In genomic region chr4:140884431-140885058, GRCh38 we compare ENCODE assay signal across 8 cellular contexts.
DNase-seq lines count a peak whose midpoint lies in the region; ATAC-seq and TF ChIP-seq lines count a peak whose summit lies in the region.

No MANE protein-coding gene starts in this region.

- no peak overlapping the region for H3K27ac ChIP-seq in H9 (ENCODE audit: insufficient read length, low read depth, low read length)
- no peak overlapping the region for H3K27ac ChIP-seq in RWPE2 (ENCODE audit: poor library complexity, severe bottlenecking)

- no peak overlapping the region for H2AK5ac ChIP-seq in H9 (ENCODE audit: insufficient read length, low read length)

- no peak overlapping the region for H2AFZ ChIP-seq in H9 (ENCODE audit: low read length)

- H3K4me1 Mint-ChIP-seq in H9 = peaks cover 2 to 10% of the 10 kb centered on the region in 2 experiments; a peak in 3 of 4 replicates
- peaks cover 2% of the 10 kb centered on the region for H3K4me1 Mint-ChIP-seq in endothelial cell (ENCODE audit: unreplicated experiment)

- no peak overlapping the region for H3T11ph ChIP-seq in H9 (ENCODE audit: low read length)

- H3K23me2 ChIP-seq in H9 (ENCODE audit: insufficient read length, low read depth, low read length, poor library complexity, severe bottlenecking) = no peaks in the 10 kb centered on the region

- H2BK15ac ChIP-seq in H9 (ENCODE audit: low read depth, low read length) = no peak overlapping the region

- no peak overlapping the region for H3K4me3 Mint-ChIP-seq in H9
- no peak overlapping the region for H3K4me3 Mint-ChIP-seq in endothelial cell (ENCODE audit: unreplicated experiment)

- WGBS in H9 (ENCODE audit: extremely low coverage, insufficient read length, low lambda C conversion rate) = no CpG with 5 or more reads among the region's 4 CpGs

- no peak overlapping the region for H3K18ac ChIP-seq in H9 (ENCODE audit: insufficient read length, low read depth, low read length)

- H3K4me2 ChIP-seq in H9 (ENCODE audit: insufficient read depth, insufficient read length, low read length) = no peak overlapping the region

- H3K56ac ChIP-seq in H9 (ENCODE audit: insufficient read length, low read depth, low read length) = no peak overlapping the region

- H4K20me1 ChIP-seq in H9 (ENCODE audit: control insufficient read depth, insufficient read depth, insufficient read length) = no peaks in the 10 kb centered on the region

- no peak overlapping the region for H4K5ac ChIP-seq in H9 (ENCODE audit: insufficient read length, low read depth, low read length)

- peaks cover under 1 to 11% of the 10 kb centered on the region in 2 experiments; a peak in 2 of 5 replicates for H3K9me3 Mint-ChIP-seq in H9
- H3K9me3 Mint-ChIP-seq in endothelial cell (ENCODE audit: unreplicated experiment) = no peaks in the 10 kb centered on the region

- intact Hi-C loops in Right ventricle myocardium superior (cut with DNase I) (loop anchor here (10.0 kb wide), 1 partner anchor 100 kb away; no protein-coding TSS in a partner anchor), cardiac septum (cut with DNase I) (loop anchor here (2.0 to 10.0 kb wide), 3 partner anchors 18 to 248 kb away; partner anchors contain the start of gene RNF150)

- H3K9me3 ChIP-seq in H9 (ENCODE audit: control insufficient read depth, low read depth, low read length) (no peaks in the 10 kb centered on the region), RWPE2 (ENCODE audit: severe bottlenecking) (no peaks in the 10 kb centered on the region)

- H3K36me3 Mint-ChIP-seq in H9 (ENCODE audit: insufficient read depth in 1 of 3, low read depth in 3 of 3) = peaks cover 0 to 12% (median 0%) of the 10 kb centered on the region in 3 experiments; a peak in 1 of 7 replicates
- no peaks in the 10 kb centered on the region for H3K36me3 Mint-ChIP-seq in endothelial cell (ENCODE audit: low read depth, unreplicated experiment)

- no peaks in the 10 kb centered on the region for H3K79me1 ChIP-seq in H9 (ENCODE audit: insufficient read depth, low read depth, low read length, poor library complexity, severe bottlenecking)

- DNase-seq in Right ventricle myocardium superior (no peak), cardiac septum (ENCODE audit: low spot score) (no peak), H9 (peak; percentile 80), RWPE2 (ENCODE audit: low spot score) (no peak), endothelial cell (ENCODE audit: low spot score) (peak; percentile 58), mucosa of gallbladder (ENCODE audit: low spot score) (peak; percentile 54), NCI-H774 (lab: John Stamatoyannopoulos, UW) (no peak)

- H3K4me1 ChIP-seq in H9 (ENCODE audit: insufficient read depth, low read length) = no peaks in the 10 kb centered on the region
- no peaks in the 10 kb centered on the region for H3K4me1 ChIP-seq in RWPE2 (ENCODE audit: insufficient read depth, poor library complexity, severe bottlenecking)

- H3K79me2 ChIP-seq in H9 (ENCODE audit: insufficient read depth, low read length) = no peaks in the 10 kb centered on the region

- H3K27ac Mint-ChIP-seq in H9 (no peak overlapping the region), endothelial cell (ENCODE audit: unreplicated experiment) (no peak overlapping the region)

- no peaks in the 10 kb centered on the region for H3K36me3 ChIP-seq in RWPE2 (ENCODE audit: low read depth)

- no peak overlapping the region for H2BK5ac ChIP-seq in H9 (ENCODE audit: insufficient read length, low read length)

- H3K4ac ChIP-seq in H9 (ENCODE audit: low read depth, low read length) = no peak overlapping the region

- H2BK120ac ChIP-seq in H9 (ENCODE audit: low read depth, low read length, poor library complexity, severe bottlenecking) = no peak overlapping the region

- ATAC-seq in Right ventricle myocardium superior (ENCODE audit: poor library complexity) (peak; percentile 73), RWPE2 (ENCODE audit: low read depth) (peak; percentile 73)

- H3K27me3 Mint-ChIP-seq in H9 (ENCODE audit: low read depth) (no peaks in the 10 kb centered on the region), endothelial cell (ENCODE audit: unreplicated experiment) (no peaks in the 10 kb centered on the region)

- no peak overlapping the region for H3K9ac ChIP-seq in H9 (ENCODE audit: extremely low read depth, insufficient read length, low read length)

- no peak overlapping the region for H3K23ac ChIP-seq in H9 (ENCODE audit: insufficient read length, low read depth, low read length)

- no peak overlapping the region for H3K4me3 ChIP-seq in RWPE2 (ENCODE audit: severe bottlenecking)

- TF ChIP-seq CTCF in H9 (conservative IDR thresholded peaks at IDR 0.05) = peak; percentile 81
- TF ChIP-seq CTCF in LNCAP (IDR thresholded peaks at IDR 0.05) = peak; percentile 67
- peak; percentile 82 for TF ChIP-seq CTCF in RWPE2 (IDR thresholded peaks at IDR 0.05; ENCODE audit: poor library complexity, severe bottlenecking)
- peak; percentile 50 for TF ChIP-seq CTCF in endothelial cell (IDR thresholded peaks at IDR 0.05; ENCODE audit: unreplicated experiment)

- H2BK20ac ChIP-seq in H9 (ENCODE audit: low read depth, low read length, poor library complexity, severe bottlenecking) = no peak overlapping the region

- H4K91ac ChIP-seq in H9 (ENCODE audit: insufficient read length, low read depth, low read length) = no peak overlapping the region

- no peak overlapping the region for H3K14ac ChIP-seq in H9 (ENCODE audit: insufficient read depth, low read length)

- H2BK12ac ChIP-seq in H9 (ENCODE audit: insufficient read length, low read depth, low read length) = no peak overlapping the region

- no peaks in the 10 kb centered on the region for H3K27me3 ChIP-seq in H9 (ENCODE audit: insufficient read depth, low read length)
- no peaks in the 10 kb centered on the region for H3K27me3 ChIP-seq in RWPE2 (ENCODE audit: insufficient read depth, poor library complexity, severe bottlenecking)

- H4K8ac ChIP-seq in H9 (replicated peaks; ENCODE audit: insufficient read length, low read depth, low read length) = no peak overlapping the region

Comparison
In these comparisons a context has a peak if more than half of its experiments do, and no peak if none do; other contexts are left out.
1. DNase-seq: peak in H9 (single experiment), endothelial cell (single experiment) and mucosa of gallbladder (single experiment); none in Right ventricle myocardium superior (single experiment), cardiac septum (single experiment), RWPE2 (single experiment) and NCI-H774 (single experiment).
2. Peak in every context shown above with its lines, with median percentiles within 50 percentile points of each other: CTCF ChIP-seq.